In genomic region chr10:93851169-93851568, GRCh38 we compare ENCODE assay signal across 24 cellular contexts.
"Had no signal": no experiment of that assay in that cellular context is flagged by ENCODE, and none has a peak within 500 bp of the region (broad histone marks: within the 10 kb centered on the region; RNA-seq: fewer than 3 reads in every experiment).

No MANE protein-coding gene starts in this region.

- H3K27ac Mint-ChIP-seq: activated naive CD4-positive, alpha-beta T cell treated with anti-CD3 and anti-CD28 coated beads, Interleukin-2, amount 50 U/mL, for 72 hours; activated T-cell treated with anti-CD3 and anti-CD28 coated beads, Interleukin-2, amount 50 U/mL, for 72 hours; stimulated activated naive B cell treated with anti-CD40 and anti-IgM and Interleukin-4, amounts not matched to agents 10 μg/mL and 1 μg/mL and 100 μg/mL, for 72 hours had no signal

- DNase-seq: activated CD4-positive, alpha-beta T cell treated with anti-CD3 and anti-CD28 coated beads, Interleukin-2, amount 50 U/mL, for 4 hours; activated gamma-delta T cell; activated T-cell treated with anti-CD3 and anti-CD28 coated beads, Interleukin-2, amount 50 U/mL, for 72 hours; adrenal gland; cerebellar nuclear complex; cortex of kidney; erythroblast; foreskin melanocyte; hypothalamus; kidney; mammary epithelial cell; midbrain; nucleus accumbens; spleen; stimulated activated CD4-positive, alpha-beta T cell treated with anti-CD3 and anti-CD28 coated beads, Interleukin-4, amount 100 ng/mL, for 4 hours; stimulated activated naive B cell treated with anti-CD40 and anti-IgM and Interleukin-4, amounts not matched to agents 10 μg/mL and 1 μg/mL and 100 μg/mL, for 72 hours; WERI-Rb-1 had no signal

- H3K36me3 Mint-ChIP-seq: stimulated activated naive B cell treated with anti-CD40 and anti-IgM and Interleukin-4, amounts not matched to agents 10 μg/mL and 1 μg/mL and 100 μg/mL, for 72 hours had no signal

- H3K4me3 Mint-ChIP-seq: activated T-cell treated with anti-CD3 and anti-CD28 coated beads, Interleukin-2, amount 50 U/mL, for 72 hours; nephron; stimulated activated naive B cell treated with anti-CD40 and anti-IgM and Interleukin-4, amounts not matched to agents 10 μg/mL and 1 μg/mL and 100 μg/mL, for 72 hours had no signal

- H3K27ac ChIP-seq: adrenal gland, spleen, thoracic aorta, WERI-Rb-1 had no signal

- ATAC-seq: activated naive CD4-positive, alpha-beta T cell treated with anti-CD3 and anti-CD28 coated beads, Interleukin-2, amount 50 U/mL, for 72 hours; activated T-cell treated with anti-CD3 and anti-CD28 coated beads, Interleukin-2, amount 50 U/mL, for 72 hours; left lobe of liver; stimulated activated naive B cell treated with anti-CD40 and anti-IgM and Interleukin-4, amounts not matched to agents 10 μg/mL and 1 μg/mL and 100 μg/mL, for 72 hours had no signal

- H3K4me1 ChIP-seq: adrenal gland, spleen had no signal

- H3K9me3 Mint-ChIP-seq: activated naive CD4-positive, alpha-beta T cell treated with anti-CD3 and anti-CD28 coated beads, Interleukin-2, amount 50 U/mL, for 72 hours; activated T-cell treated with anti-CD3 and anti-CD28 coated beads, Interleukin-2, amount 50 U/mL, for 72 hours had no signal

- H3K4me1 Mint-ChIP-seq: stimulated activated naive B cell treated with anti-CD40 and anti-IgM and Interleukin-4, amounts not matched to agents 10 μg/mL and 1 μg/mL and 100 μg/mL, for 72 hours had no signal

- H3K4me3 ChIP-seq: adrenal gland, spleen, thoracic aorta had no signal

- FAIRE-seq: astrocyte, bronchial epithelial cell, endometrium, kidney had no signal

- H3K9me3 ChIP-seq: adrenal gland, spleen, thoracic aorta had no signal

- H3K36me3 ChIP-seq: adrenal gland, spleen, thoracic aorta, WERI-Rb-1 had no signal

- H3K27me3 ChIP-seq: adrenal gland, spleen had no signal
